In the genomic region with DNA sequence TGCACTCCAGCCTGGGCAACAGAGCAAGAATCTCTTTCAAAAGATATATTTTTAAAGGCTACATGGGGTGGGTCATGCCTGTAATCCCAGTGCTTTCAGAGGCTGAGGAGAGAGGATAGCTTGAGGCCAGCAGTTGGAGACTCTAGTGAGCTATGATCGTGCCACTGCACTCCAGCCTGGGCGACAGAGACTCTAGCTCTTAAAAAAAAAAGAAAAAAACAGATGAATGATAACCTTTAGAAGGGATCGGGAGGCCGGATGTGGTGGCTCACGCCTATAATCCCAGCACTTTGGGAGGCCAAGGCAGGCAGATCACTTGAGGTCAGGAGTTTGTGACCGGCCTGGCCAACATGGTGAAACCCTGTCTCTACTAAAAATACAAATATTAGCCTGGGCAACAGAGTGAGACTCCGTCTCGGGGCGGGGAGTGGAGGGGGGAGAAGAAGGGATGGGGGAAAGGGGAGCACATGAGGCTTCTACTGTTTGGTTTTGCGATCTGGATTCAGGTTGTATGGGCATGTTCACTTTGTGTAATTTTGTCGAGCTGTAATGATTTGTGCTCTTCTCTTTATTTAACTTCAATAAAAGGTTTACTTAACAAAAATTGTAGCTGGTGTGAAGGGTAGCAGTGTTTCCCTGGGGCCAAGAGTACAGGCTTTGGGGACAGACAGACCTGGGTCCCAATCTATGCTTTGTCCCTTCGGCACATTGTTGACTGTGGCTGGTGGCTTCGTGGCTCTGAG, we compare ENCODE assay signal across 8 cellular contexts. TPM values are rescaled to one million over a fixed set of nuclear protein-coding genes. Genes with fewer than 3 reads are reported as not detected.
A peak's percentile ranks its signal among the peaks of the same experiment; 100 is the strongest.
DNase-seq lines count a peak whose midpoint lies in the region; ATAC-seq, FAIRE-seq and TF ChIP-seq lines count a peak whose summit lies in the region.

No MANE protein-coding gene starts in this region.

- BruUV-seq in MCF 10A (replicated peaks; lab: Mats Ljungman, UMichigan), result no TSS peak

- peaks cover 33% of the 10 kb centered on the region for H3K4me1 ChIP-seq in mononuclear cell (ENCODE audit: insufficient read depth, low read length)

- H3K4me1 Mint-ChIP-seq in MCF 10A (ENCODE audit: insufficient read depth, unreplicated experiment), result peaks cover 19% of the 10 kb centered on the region

- ATAC-seq in HG03097 (IDR thresholded peaks at IDR 0.05; ENCODE audit: low FRiP score, unreplicated experiment) (no peak), HG02763 (IDR thresholded peaks at IDR 0.05; ENCODE audit: unreplicated experiment) (no peak)

- POLR2A ChIA-PET in MCF 10A (lab: Yijun Ruan, JAX), result interaction anchor here (0.7 to 3.0 kb wide), 16 partner anchors 12 to 1294 kb away, joined by 3 to 41 read pairs (median 6); partner anchors contain the start of genes DYRK1B, FBL, HNRNPUL1 and RPS16

- CTCF ChIA-PET in MCF 10A (lab: Yijun Ruan, JAX), result interaction anchor here (0.5 to 5.1 kb wide), 24 partner anchors 11 to 418 kb away, joined by 3 to 67 read pairs (median 3); partner anchors contain the start of gene FBL

- H3K9me3 ChIP-seq in mononuclear cell (ENCODE audit: low read depth, low read length), result no peaks in the 10 kb centered on the region

- H3K27me3 Mint-ChIP-seq in MCF 10A (ENCODE audit: insufficient read depth, unreplicated experiment), result no peaks in the 10 kb centered on the region

- TF ChIP-seq CTCF in MCF 10A (IDR thresholded peaks at IDR 0.05; ENCODE audit: unreplicated experiment), result no peak

- H3K9me3 Mint-ChIP-seq in MCF 10A (ENCODE audit: unreplicated experiment), result no peaks in the 10 kb centered on the region

- intact Hi-C loops in MCF 10A (cut with micrococcal nuclease), result loop anchor here (1.0 to 2.0 kb wide), 2 partner anchors 123 to 177 kb away; partner anchors contain the start of gene FBL

- H3K27ac Mint-ChIP-seq in MCF 10A (ENCODE audit: low read depth, unreplicated experiment), result peak overlapping the region; percentile 98

- peak overlapping the region; percentile 72 for H3K4me3 ChIP-seq in mononuclear cell (ENCODE audit: low read length)

- peak; percentile 20 to 32 for DNase-seq in stimulated activated CD4-positive, alpha-beta T cell treated with anti-CD3 and anti-CD28 coated beads, Interleukin-2, amount 100 ng/mL, for 24 hours
- DNase-seq in stimulated activated CD4-positive, alpha-beta T cell treated with anti-CD3 and anti-CD28 coated beads, Interleukin-12 subunit alpha, Interleukin-12 subunit beta, amount 100 ng/mL, for 4 hours, result no peak
- DNase-seq in MCF 10A (ENCODE audit: unreplicated experiment) (no peak), NCI-H1436 treated with DMSO at 0.1 percent for 48 hours (lab: John Stamatoyannopoulos, UW) (no peak), HTR-8/SVneo (ENCODE audit: insufficient read length, low spot score) (no peak)

- no peak for FAIRE-seq in HTR-8/SVneo (lab: Jason Lieb, UNC)

- peak overlapping the region; percentile 93 for H3K4me3 Mint-ChIP-seq in MCF 10A (ENCODE audit: unreplicated experiment)

- H3K27me3 ChIP-seq in mononuclear cell (ENCODE audit: insufficient read depth, low read length), result peaks cover 9% of the 10 kb centered on the region

- peaks cover 56% of the 10 kb centered on the region for H3K36me3 Mint-ChIP-seq in MCF 10A (ENCODE audit: insufficient read depth, unreplicated experiment)

RNA-seq across cellular contexts. Expression of gene PSMC4, which starts 1.1 kb away (rescaled TPM):
- 105 and 108 TPM in 2 replicates for total RNA-seq in MCF 10A (2022)
- total RNA-seq in mononuclear cell, result 45.0 TPM

RNA-seq across cellular contexts. Expression of gene ZNF546, which starts 27.0 kb away (rescaled TPM):
- total RNA-seq in MCF 10A (2022), result 5.2 and 6.3 TPM in 2 replicates
- 1.5 TPM for total RNA-seq in mononuclear cell

RNA-seq across cellular contexts. Expression of gene FCGBP, which starts 35.4 kb away (rescaled TPM):
- 0.37 and 0.96 TPM in 2 replicates for total RNA-seq in MCF 10A (2022)
- total RNA-seq in mononuclear cell, result 4.7 TPM

Comparison
In these comparisons a context has a peak if more than half of its experiments do, and no peak if none do; other contexts are left out.
1. DNase-seq: peak in stimulated activated CD4-positive, alpha-beta T cell treated with anti-CD3 and anti-CD28 coated beads, Interleukin-2, amount 100 ng/mL, for 24 hours (2 of 2); none in stimulated activated CD4-positive, alpha-beta T cell treated with anti-CD3 and anti-CD28 coated beads, Interleukin-12 subunit alpha, Interleukin-12 subunit beta, amount 100 ng/mL, for 4 hours (single experiment), MCF 10A (single experiment), NCI-H1436 treated with DMSO at 0.1 percent for 48 hours (single experiment) and HTR-8/SVneo (single experiment).